8 cellular contexts compared by ENCODE assay signal in the genomic region with DNA sequence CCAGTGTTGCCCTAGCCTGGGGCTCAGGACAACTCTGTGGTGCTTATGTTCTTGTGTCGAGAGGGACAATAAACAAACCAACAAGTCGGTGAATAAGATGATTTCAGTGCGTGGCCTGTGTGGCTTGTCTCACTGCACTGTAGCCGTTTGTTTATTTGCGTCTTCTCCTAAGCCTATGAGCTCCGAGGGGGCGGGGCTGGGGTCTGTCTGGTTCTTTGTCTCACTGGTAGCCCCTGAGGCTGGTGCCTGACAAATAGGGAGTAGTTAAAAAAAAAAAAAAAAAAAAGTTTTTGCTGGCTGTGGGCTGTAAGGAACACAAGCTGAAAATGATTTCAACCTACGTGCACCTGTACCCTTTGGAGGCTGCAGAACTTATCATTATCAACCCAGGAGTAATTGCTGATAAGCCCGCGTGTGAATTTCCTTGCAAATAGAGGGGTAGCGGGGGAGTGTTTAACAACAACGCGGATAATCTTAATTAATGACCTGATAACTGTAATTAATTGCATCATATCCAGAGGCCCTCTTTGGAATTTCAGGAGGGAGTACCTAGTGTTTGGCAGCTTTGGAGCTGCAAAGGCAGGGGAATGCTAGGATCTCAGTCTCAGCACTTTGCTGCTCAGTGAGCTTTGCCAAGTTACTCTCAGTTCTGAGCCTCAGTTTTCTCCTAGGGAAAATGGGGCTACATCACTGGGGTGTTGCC. TPM values are rescaled to one million over a fixed set of nuclear protein-coding genes. Genes with fewer than 3 reads are reported as not detected.
DNase-seq lines count a peak whose midpoint lies in the region; ATAC-seq and TF ChIP-seq lines count a peak whose summit lies in the region.

No MANE protein-coding gene starts in this region.

- in situ Hi-C loops in transverse colon (cut with MboI; ENCODE audit: low pct_ligation_motif_present in 1 of 4, low pct_unique_long_range_greater_than_20kb in 1 of 4, low sequenced_read_pairs in 3 of 4): no loop called here

- intact Hi-C loops in breast epithelium (cut with DNase I; ENCODE audit: low total_unique reads): no loop called here
- intact Hi-C loops in transverse colon (cut with DNase I; ENCODE audit: low total_unique reads): no loop called here
- intact Hi-C loops in CD4-positive, alpha-beta memory T cell (cut with micrococcal nuclease): no loop called here

- H3K27me3 ChIP-seq in breast epithelium (no peaks in the 10 kb centered on the region), transverse colon (no peaks in the 10 kb centered on the region)
- peaks cover 13% of the 10 kb centered on the region for H3K27me3 ChIP-seq in CD4-positive, alpha-beta memory T cell (ENCODE audit: insufficient read depth, low read length)

- no peaks in the 10 kb centered on the region for H3K9me3 Mint-ChIP-seq in activated T-cell treated with anti-CD3 and anti-CD28 coated beads, Interleukin-2, amount 50 U/mL, for 72 hours
- peaks cover 0 to 3% (median 0%) of the 10 kb centered on the region in 8 donors for H3K9me3 Mint-ChIP-seq in CD4-positive, alpha-beta memory T cell

- H3K4me1 ChIP-seq in breast epithelium: peaks cover 0 to 4% of the 10 kb centered on the region in 2 donors
- H3K4me1 ChIP-seq in transverse colon: peaks cover 6 to 60% (median 43%) of the 10 kb centered on the region in 4 donors
- no peaks in the 10 kb centered on the region for H3K4me1 ChIP-seq in CD4-positive, alpha-beta memory T cell (ENCODE audit: insufficient read depth, low read length)

- no peaks in the 10 kb centered on the region for H3K36me3 Mint-ChIP-seq in activated T-cell treated with anti-CD3 and anti-CD28 coated beads, Interleukin-2, amount 50 U/mL, for 72 hours (ENCODE audit: insufficient read depth in 2 of 2)
- no peaks in the 10 kb centered on the region for H3K36me3 Mint-ChIP-seq in CD4-positive, alpha-beta memory T cell

- H3K4me3 ChIP-seq in breast epithelium (peak overlapping the region in 1 of 3 donors; percentile 96), transverse colon (peak overlapping the region in 1 of 4 donors; percentile 50)
- H3K4me3 ChIP-seq in CD4-positive, alpha-beta memory T cell (ENCODE audit: low read length in 2 of 2): no peak overlapping the region

- peaks cover 9% of the 10 kb centered on the region for H3K4me1 Mint-ChIP-seq in activated T-cell treated with anti-CD3 and anti-CD28 coated beads, Interleukin-2, amount 50 U/mL, for 72 hours (ENCODE audit: low read depth)
- peaks cover 0 to 7% (median 1%) of the 10 kb centered on the region in 4 donors for H3K4me1 Mint-ChIP-seq in CD4-positive, alpha-beta memory T cell

- no peaks in the 10 kb centered on the region for H3K9me3 ChIP-seq in breast epithelium
- H3K9me3 ChIP-seq in transverse colon: no peaks in the 10 kb centered on the region
- no peaks in the 10 kb centered on the region for H3K9me3 ChIP-seq in CD4-positive, alpha-beta memory T cell (ENCODE audit: control insufficient read depth in 1 of 2, low read length in 2 of 2)

- DNase-seq in activated T-cell treated with anti-CD3 and anti-CD28 coated beads, Interleukin-2, amount 50 U/mL, for 72 hours: no peak
- DNase-seq in activated T-cell treated with anti-CD3 and anti-CD28 coated beads, Interleukin-2, amount 50 U/mL, for 48 hours: no peak
- peak; percentile 66 to 79 for DNase-seq in breast epithelium (ENCODE audit: low spot score in 2 of 2)
- DNase-seq in medulla oblongata (ENCODE audit: extremely low spot score): peak; percentile 42
- DNase-seq in transverse colon: no peak
- DNase-seq in CD4-positive, alpha-beta memory T cell: no peak

- no peak overlapping the region for H3K27ac Mint-ChIP-seq in activated T-cell treated with anti-CD3 and anti-CD28 coated beads, Interleukin-2, amount 50 U/mL, for 72 hours
- no peak overlapping the region for H3K27ac Mint-ChIP-seq in CD4-positive, alpha-beta memory T cell

- H3K27ac ChIP-seq in breast epithelium (peak overlapping the region; percentile 89 to 98), transverse colon (peak overlapping the region; percentile 82 to 92 (median 88))
- H3K27ac ChIP-seq in CD4-positive, alpha-beta memory T cell (ENCODE audit: low read depth, low read length): no peak overlapping the region

- H3K4me3 Mint-ChIP-seq in activated T-cell treated with anti-CD3 and anti-CD28 coated beads, Interleukin-2, amount 50 U/mL, for 72 hours: peak overlapping the region; percentile 59 to 73
- H3K4me3 Mint-ChIP-seq in CD4-positive, alpha-beta memory T cell: peak overlapping the region in 3 of 8 donors; percentile 39 to 69 (median 68)

- WGBS in transverse colon (ENCODE audit: low coverage in 1 of 2), 2 donors: 34 to 40% methylated on average over 6 to 13 of the region's 13 CpGs

- no peak for TF ChIP-seq POLR2A in breast epithelium (IDR thresholded peaks at IDR 0.05)
- TF ChIP-seq POLR2A in transverse colon (IDR thresholded peaks at IDR 0.05): no peak

- no peaks in the 10 kb centered on the region for H3K36me3 ChIP-seq in breast epithelium
- no peaks in the 10 kb centered on the region for H3K36me3 ChIP-seq in transverse colon
- H3K36me3 ChIP-seq in CD4-positive, alpha-beta memory T cell (ENCODE audit: insufficient read depth, low read length): no peaks in the 10 kb centered on the region

- TF ChIP-seq EP300 in transverse colon (IDR thresholded peaks at IDR 0.05; ENCODE audit: low read depth): no peak

- TF ChIP-seq CTCF in breast epithelium (IDR thresholded peaks at IDR 0.05): no peak
- no peak for TF ChIP-seq CTCF in transverse colon (IDR thresholded peaks at IDR 0.05)

- ATAC-seq in activated T-cell treated with anti-CD3 and anti-CD28 coated beads, Interleukin-2, amount 50 U/mL, for 72 hours (replicated peaks in 1 of 2): no peak
- ATAC-seq in HG03469 (IDR thresholded peaks at IDR 0.05; ENCODE audit: unreplicated experiment) (no peak), GM21717 (IDR thresholded peaks at IDR 0.05; ENCODE audit: unreplicated experiment) (no peak)

- CTCF ChIA-PET in CD4-positive, alpha-beta memory T cell (lab: Charles Lee; ENCODE audit: partially characterized antibody): no interaction called here

- POLR2A ChIA-PET in CD4-positive, alpha-beta memory T cell (lab: Charles Lee; ENCODE audit: partially characterized antibody): no interaction called here

- H3K27me3 Mint-ChIP-seq in activated T-cell treated with anti-CD3 and anti-CD28 coated beads, Interleukin-2, amount 50 U/mL, for 72 hours (ENCODE audit: low read depth): peaks cover 36% of the 10 kb centered on the region
- H3K27me3 Mint-ChIP-seq in CD4-positive, alpha-beta memory T cell: peaks cover 30 to 39% of the 10 kb centered on the region in 2 donors

RNA-seq across cellular contexts. Expression of a gene that starts 0.9 kb away (rescaled TPM):
- total RNA-seq in activated T-cell treated with anti-CD3 and anti-CD28 coated beads, Interleukin-2, amount 50 U/mL, for 72 hours: not detected
- 10 to 100 TPM; 36.7 to 51.4 (median 49.8) TPM for total RNA-seq in breast epithelium
- total RNA-seq in transverse colon: 100 to 1,000 TPM; 115 to 326 (median 199) TPM
- total RNA-seq in CD4-positive, alpha-beta memory T cell: under 1 TPM; 0.47 to 0.78 TPM
- polyA plus RNA-seq in CD4-positive, alpha-beta memory T cell: not detected

Comparison
In these comparisons a context has a peak if more than half of its experiments do, and no peak if none do; other contexts are left out.
1. DNase-seq: peak in breast epithelium (2 of 2) and medulla oblongata (single experiment); none in activated T-cell treated with anti-CD3 and anti-CD28 coated beads, Interleukin-2, amount 50 U/mL, for 72 hours (0 of 2), activated T-cell treated with anti-CD3 and anti-CD28 coated beads, Interleukin-2, amount 50 U/mL, for 48 hours (0 of 2), transverse colon (single experiment) and CD4-positive, alpha-beta memory T cell (0 of 5).
2. RNA of a gene that starts 0.9 kb away (total RNA-seq): 115 to 326 TPM in transverse colon and 36.7 to 51.4 TPM in breast epithelium; 0.47 to 0.78 TPM in CD4-positive, alpha-beta memory T cell and not detected in activated T-cell treated with anti-CD3 and anti-CD28 coated beads, Interleukin-2, amount 50 U/mL, for 72 hours; every median in the first group is over 10 times any median in the second.